In genomic region chr14:21866479-21866878, GRCh38 we compare ENCODE assay signal across 23 cellular contexts.
A peak's percentile ranks its signal among the peaks of the same experiment; 100 is the strongest.
DNase-seq lines count a peak whose midpoint lies in the region; ATAC-seq and TF ChIP-seq lines count a peak whose summit lies in the region.
"Had no signal": no experiment of that assay in that cellular context is flagged by ENCODE, and none has a peak within 500 bp of the region (broad histone marks: within the 10 kb centered on the region; RNA-seq: fewer than 3 reads in every experiment).

No MANE protein-coding gene starts in this region.

- H3K27me3 Mint-ChIP-seq in activated CD4-positive, alpha-beta T cell treated with anti-CD3 and anti-CD28 coated beads for 36 hours = no peaks in the 10 kb centered on the region
- no peaks in the 10 kb centered on the region for H3K27me3 Mint-ChIP-seq in CD8-positive, alpha-beta T cell (ENCODE audit: low read depth)
- no peaks in the 10 kb centered on the region for H3K27me3 Mint-ChIP-seq in activated T-helper 17 cell treated with anti-CD3 and anti-CD28 coated beads, Interleukin-2, amount 50 U/mL, for 72 hours
- H3K27me3 Mint-ChIP-seq in Calu3 (ENCODE audit: unreplicated experiment) = peaks cover 41% of the 10 kb centered on the region
- H3K27me3 Mint-ChIP-seq: effector memory CD8-positive, alpha-beta T cell had no signal

- no TSS peak for BruUV-seq in Calu3 (replicated peaks; lab: Mats Ljungman, UMichigan)

- H3K4me1 Mint-ChIP-seq in activated CD4-positive, alpha-beta T cell treated with anti-CD3 and anti-CD28 coated beads for 36 hours = peaks cover 33% of the 10 kb centered on the region
- peaks cover 20% of the 10 kb centered on the region for H3K4me1 Mint-ChIP-seq in CD8-positive, alpha-beta T cell (ENCODE audit: low read depth)
- H3K4me1 Mint-ChIP-seq in activated T-helper 17 cell treated with anti-CD3 and anti-CD28 coated beads, Interleukin-2, amount 50 U/mL, for 72 hours = peaks cover 5% of the 10 kb centered on the region
- no peaks in the 10 kb centered on the region for H3K4me1 Mint-ChIP-seq in Calu3 (ENCODE audit: low read depth, unreplicated experiment)
- H3K4me1 Mint-ChIP-seq: activated B cell treated with CpG ODN at 0.5 μM for 24 hours, memory B cell had no signal

- no peaks in the 10 kb centered on the region for H3F3A ChIP-seq in MM.1S (ENCODE audit: insufficient read depth, low read length)

- intact Hi-C loops in activated CD4-positive, alpha-beta T cell treated with anti-CD3 and anti-CD28 coated beads for 36 hours (cut with DNase I, micrococcal nuclease) = loop anchor here (5.0 kb wide), 3 partner anchors 646 to 691 kb away; no protein-coding TSS in a partner anchor
- intact Hi-C loops in CD8-positive, alpha-beta T cell (cut with DNase I, micrococcal nuclease) = loop anchor here in 1 of 2 experiments (5.0 to 10.0 kb wide), 3 partner anchors 46 to 638 kb away; no protein-coding TSS in a partner anchor
- intact Hi-C loops in Calu3 (cut with micrococcal nuclease; ENCODE audit: unreplicated experiment) = no loop called here

- H3K27ac ChIP-seq in CD8-positive, alpha-beta T cell (ENCODE audit: low read depth, low read length) = no peak overlapping the region
- H3K27ac ChIP-seq in foreskin keratinocyte (no peak overlapping the region), MM.1S (ENCODE audit: low read length) (no peak overlapping the region)
- H3K27ac ChIP-seq: 22Rv1, esophagus squamous epithelium, neutrophil, thoracic aorta had no signal

- H3K79me2 ChIP-seq in MM.1S (ENCODE audit: low read length) = no peaks in the 10 kb centered on the region

- H4K20me1 ChIP-seq in MM.1S (ENCODE audit: insufficient read depth, low read length) = no peaks in the 10 kb centered on the region

- ATAC-seq in activated CD4-positive, alpha-beta T cell treated with anti-CD3 and anti-CD28 coated beads for 36 hours = no peak
- no peak for ATAC-seq in CD8-positive, alpha-beta T cell
- ATAC-seq in activated T-helper 17 cell treated with anti-CD3 and anti-CD28 coated beads, Interleukin-2, amount 50 U/mL, for 72 hours (replicated peaks) = no peak
- peak; percentile 44 for ATAC-seq in foreskin keratinocyte
- ATAC-seq: effector memory CD8-positive, alpha-beta T cell; SK-N-SH treated with all-trans-retinoic acid at 6 μM for 48 hours; stimulated activated naive B cell treated with anti-CD40 and anti-IgM and Interleukin-4, amounts not matched to agents 10 μg/mL and 1 μg/mL and 100 μg/mL, for 72 hours had no signal

- no peaks in the 10 kb centered on the region for H3K9me3 ChIP-seq in CD8-positive, alpha-beta T cell (ENCODE audit: low read length)
- no peaks in the 10 kb centered on the region for H3K9me3 ChIP-seq in MM.1S (replicated peaks; ENCODE audit: insufficient read depth, low read length)
- H3K9me3 ChIP-seq: esophagus squamous epithelium, neutrophil, thoracic aorta had no signal

- no peaks in the 10 kb centered on the region for H3K36me3 ChIP-seq in CD8-positive, alpha-beta T cell (ENCODE audit: insufficient read depth, low read length)
- H3K36me3 ChIP-seq in MM.1S (replicated peaks; ENCODE audit: insufficient read depth, low read length) = no peaks in the 10 kb centered on the region
- H3K36me3 ChIP-seq: esophagus squamous epithelium, neutrophil, thoracic aorta had no signal

- no peak overlapping the region for H3K9ac ChIP-seq in MM.1S (ENCODE audit: low read length)

- no peak for DNase-seq in activated CD4-positive, alpha-beta T cell treated with anti-CD3 and anti-CD28 coated beads for 36 hours
- DNase-seq in activated CD4-positive, alpha-beta T cell treated with anti-CD3 and anti-CD28 coated beads, Interleukin-2, amount 50 U/mL, for 48 hours = no peak
- DNase-seq in CD8-positive, alpha-beta T cell = no peak
- DNase-seq in foreskin keratinocyte = no peak
- no peak for DNase-seq in Calu3
- DNase-seq in NOMO-1 treated with dmso at 0.1 percent for 144 hours (lab: John Stamatoyannopoulos, UW; ENCODE audit: unreplicated experiment) = no peak
- no peak for DNase-seq in MM.1S
- DNase-seq: activated B cell treated with CpG ODN at 0.5 μM for 24 hours; effector memory CD8-positive, alpha-beta T cell; esophagus squamous epithelium; HFFc6; NCI-H187; NCI-H69; small intestine; stimulated activated CD4-positive, alpha-beta T cell treated with anti-CD3 and anti-CD28 coated beads, Interleukin-2, amount 100 ng/mL, for 24 hours; stimulated activated naive B cell treated with anti-CD40 and anti-IgM and Interleukin-4, amounts not matched to agents 10 μg/mL and 1 μg/mL and 100 μg/mL, for 72 hours; T-helper 9 cell had no signal

- H3K4me3 ChIP-seq in CD8-positive, alpha-beta T cell (ENCODE audit: low read depth, low read length) = no peak overlapping the region
- H3K4me3 ChIP-seq in MM.1S (ENCODE audit: low read length) = no peak overlapping the region
- H3K4me3 ChIP-seq: esophagus squamous epithelium, thoracic aorta had no signal

- no peaks in the 10 kb centered on the region for H3K4me1 ChIP-seq in CD8-positive, alpha-beta T cell (ENCODE audit: insufficient read depth, low read length)
- H3K4me1 ChIP-seq in foreskin keratinocyte (peaks cover 4% of the 10 kb centered on the region), MM.1S (ENCODE audit: low read length) (no peaks in the 10 kb centered on the region)
- H3K4me1 ChIP-seq: esophagus squamous epithelium had no signal

- H3K9me2 ChIP-seq in MM.1S (replicated peaks; ENCODE audit: insufficient read depth, low read length) = no peaks in the 10 kb centered on the region

- no peak overlapping the region for H2AFZ ChIP-seq in MM.1S (ENCODE audit: low read length)

- H3K4me3 Mint-ChIP-seq in activated CD4-positive, alpha-beta T cell treated with anti-CD3 and anti-CD28 coated beads for 36 hours = peak overlapping the region; percentile 32
- no peak overlapping the region for H3K4me3 Mint-ChIP-seq in CD8-positive, alpha-beta T cell
- H3K4me3 Mint-ChIP-seq in activated T-helper 17 cell treated with anti-CD3 and anti-CD28 coated beads, Interleukin-2, amount 50 U/mL, for 72 hours = peak overlapping the region; percentile 54
- H3K4me3 Mint-ChIP-seq in Calu3 (ENCODE audit: low read depth, unreplicated experiment) = no peak overlapping the region
- H3K4me3 Mint-ChIP-seq: activated B cell treated with CpG ODN at 0.5 μM for 24 hours; effector memory CD8-positive, alpha-beta T cell; HFFc6; memory B cell; stimulated activated naive B cell treated with anti-CD40 and anti-IgM and Interleukin-4, amounts not matched to agents 10 μg/mL and 1 μg/mL and 100 μg/mL, for 72 hours had no signal

- H3K9me3 Mint-ChIP-seq in activated CD4-positive, alpha-beta T cell treated with anti-CD3 and anti-CD28 coated beads for 36 hours (ENCODE audit: low read depth) = no peaks in the 10 kb centered on the region
- no peaks in the 10 kb centered on the region for H3K9me3 Mint-ChIP-seq in CD8-positive, alpha-beta T cell
- H3K9me3 Mint-ChIP-seq in activated T-helper 17 cell treated with anti-CD3 and anti-CD28 coated beads, Interleukin-2, amount 50 U/mL, for 72 hours = no peaks in the 10 kb centered on the region
- H3K9me3 Mint-ChIP-seq in Calu3 (ENCODE audit: low read depth, unreplicated experiment) = no peaks in the 10 kb centered on the region
- H3K9me3 Mint-ChIP-seq: activated B cell treated with CpG ODN at 0.5 μM for 24 hours had no signal

- H3K27ac Mint-ChIP-seq in activated CD4-positive, alpha-beta T cell treated with anti-CD3 and anti-CD28 coated beads for 36 hours = peak overlapping the region; percentile 55
- H3K27ac Mint-ChIP-seq in CD8-positive, alpha-beta T cell = peak overlapping the region; percentile 22
- H3K27ac Mint-ChIP-seq in activated T-helper 17 cell treated with anti-CD3 and anti-CD28 coated beads, Interleukin-2, amount 50 U/mL, for 72 hours = peak overlapping the region; percentile 33
- no peak overlapping the region for H3K27ac Mint-ChIP-seq in Calu3 (ENCODE audit: unreplicated experiment)
- H3K27ac Mint-ChIP-seq: activated B cell treated with CpG ODN at 0.5 μM for 24 hours; effector memory CD8-positive, alpha-beta T cell; HFFc6; memory B cell; stimulated activated naive B cell treated with anti-CD40 and anti-IgM and Interleukin-4, amounts not matched to agents 10 μg/mL and 1 μg/mL and 100 μg/mL, for 72 hours had no signal

- no peak for TF ChIP-seq CTCF in CD8-positive, alpha-beta T cell (IDR thresholded peaks at IDR 0.05)
- TF ChIP-seq CTCF in foreskin keratinocyte (conservative IDR thresholded peaks at IDR 0.05) (no peak), Calu3 (IDR thresholded peaks at IDR 0.05; ENCODE audit: unreplicated experiment) (no peak), MM.1S (IDR thresholded peaks at IDR 0.05; ENCODE audit: low read length) (no peak)

- no peaks in the 10 kb centered on the region for H3K27me3 ChIP-seq in CD8-positive, alpha-beta T cell (ENCODE audit: insufficient read depth, low read length)
- H3K27me3 ChIP-seq in foreskin keratinocyte (no peaks in the 10 kb centered on the region), MM.1S (replicated peaks; ENCODE audit: insufficient read depth, low read length) (no peaks in the 10 kb centered on the region)
- H3K27me3 ChIP-seq: esophagus squamous epithelium, neutrophil had no signal

- H3K4me2 ChIP-seq in MM.1S (ENCODE audit: low read depth, low read length) = no peak overlapping the region

- peaks cover 6% of the 10 kb centered on the region for H3K36me3 Mint-ChIP-seq in activated CD4-positive, alpha-beta T cell treated with anti-CD3 and anti-CD28 coated beads for 36 hours (ENCODE audit: low read depth)
- no peaks in the 10 kb centered on the region for H3K36me3 Mint-ChIP-seq in CD8-positive, alpha-beta T cell
- peaks cover 38% of the 10 kb centered on the region for H3K36me3 Mint-ChIP-seq in activated T-helper 17 cell treated with anti-CD3 and anti-CD28 coated beads, Interleukin-2, amount 50 U/mL, for 72 hours (ENCODE audit: low read depth)
- no peaks in the 10 kb centered on the region for H3K36me3 Mint-ChIP-seq in Calu3 (ENCODE audit: insufficient read depth, unreplicated experiment)
- H3K36me3 Mint-ChIP-seq: memory B cell; stimulated activated naive B cell treated with anti-CD40 and anti-IgM and Interleukin-4, amounts not matched to agents 10 μg/mL and 1 μg/mL and 100 μg/mL, for 72 hours had no signal

- POLR2A ChIA-PET in activated CD4-positive, alpha-beta T cell treated with anti-CD3 and anti-CD28 coated beads for 36 hours (lab: Charles Lee) = no interaction called here
- POLR2A ChIA-PET in CD8-positive, alpha-beta T cell (lab: Charles Lee) = interaction anchor here (0.6 kb wide), 1 partner anchor 12 kb away, joined by 3 read pairs; no protein-coding TSS in a partner anchor

- CTCF ChIA-PET in activated CD4-positive, alpha-beta T cell treated with anti-CD3 and anti-CD28 coated beads for 36 hours (lab: Charles Lee) = interaction anchor here (0.6 to 1.1 kb wide), 6 partner anchors 8 to 672 kb away, joined by 3 to 4 read pairs (median 3); no protein-coding TSS in a partner anchor
- CTCF ChIA-PET in CD8-positive, alpha-beta T cell (lab: Charles Lee) = interaction anchor here (0.6 to 1.9 kb wide), 5 partner anchors 9 to 51 kb away, joined by 3 to 6 read pairs (median 5); no protein-coding TSS in a partner anchor
- CTCF ChIA-PET in Calu3 (lab: Charles Lee) = no interaction called here

Comparison
In these comparisons a context has a peak if more than half of its experiments do, and no peak if none do; other contexts are left out.
1. H3K4me3 Mint-ChIP-seq: peak in activated CD4-positive, alpha-beta T cell treated with anti-CD3 and anti-CD28 coated beads for 36 hours (single experiment) and activated T-helper 17 cell treated with anti-CD3 and anti-CD28 coated beads, Interleukin-2, amount 50 U/mL, for 72 hours (single experiment); none in CD8-positive, alpha-beta T cell (single experiment) and Calu3 (single experiment).